Comparison of ENCODE assay signal across 1 cellular context in genomic region chr19:57803594-57804325, GRCh38.
TF ChIP-seq lines count a peak whose summit lies in the region.

No MANE protein-coding gene starts in this region.

TF ChIP-seq in H1, 55 proteins besides CTCF, POLR2A, EP300 and RAD21:
- TF ChIP-seq RFX5 (IDR thresholded peaks at IDR 0.05; ENCODE audit: borderline replicate concordance, low read depth, low read length), result no peak
- peak; percentile 77 for TF ChIP-seq JUND (IDR thresholded peaks at IDR 0.05; ENCODE audit: low read length)
- TF ChIP-seq RBBP5 (IDR thresholded peaks at IDR 0.05; ENCODE audit: borderline replicate concordance, low read depth, low read length), result peak; percentile 3; the same call in 1 of the 2 replicates
- no peak for TF ChIP-seq NRF1 (IDR thresholded peaks at IDR 0.05; ENCODE audit: low read depth, low read length)
- TF ChIP-seq SIN3A (conservative IDR thresholded peaks at IDR 0.05 in 1 of 2, IDR thresholded peaks at IDR 0.05 in 1 of 2; ENCODE audit: low read depth in 1 of 2, low read length in 2 of 2), result no peak
- peak; percentile 71 for TF ChIP-seq POLR2AphosphoS5 (IDR thresholded peaks at IDR 0.05; ENCODE audit: low read depth, low read length)
- TF ChIP-seq, protein P1, sequence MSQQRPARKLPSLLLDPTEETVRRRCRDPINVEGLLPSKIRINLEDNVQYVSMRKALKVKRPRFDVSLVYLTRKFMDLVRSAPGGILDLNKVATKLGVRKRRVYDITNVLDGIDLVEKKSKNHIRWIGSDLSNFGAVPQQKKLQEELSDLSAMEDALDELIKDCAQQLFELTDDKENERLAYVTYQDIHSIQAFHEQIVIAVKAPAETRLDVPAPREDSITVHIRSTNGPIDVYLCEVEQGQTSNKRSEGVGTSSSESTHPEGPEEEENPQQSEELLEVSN (IDR thresholded peaks at IDR 0.05), result no peak
- peak; percentile 77 for TF ChIP-seq TAF1 (IDR thresholded peaks at IDR 0.05; ENCODE audit: low read depth, low read length)
- TF ChIP-seq, protein P2, sequence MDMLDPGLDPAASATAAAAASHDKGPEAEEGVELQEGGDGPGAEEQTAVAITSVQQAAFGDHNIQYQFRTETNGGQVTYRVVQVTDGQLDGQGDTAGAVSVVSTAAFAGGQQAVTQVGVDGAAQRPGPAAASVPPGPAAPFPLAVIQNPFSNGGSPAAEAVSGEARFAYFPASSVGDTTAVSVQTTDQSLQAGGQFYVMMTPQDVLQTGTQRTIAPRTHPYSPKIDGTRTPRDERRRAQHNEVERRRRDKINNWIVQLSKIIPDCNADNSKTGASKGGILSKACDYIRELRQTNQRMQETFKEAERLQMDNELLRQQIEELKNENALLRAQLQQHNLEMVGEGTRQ (IDR thresholded peaks at IDR 0.05; ENCODE audit: low read length), result no peak
- peak; percentile 33 for TF ChIP-seq TAF7 (optimal IDR thresholded peaks at IDR 0.05; ENCODE audit: borderline replicate concordance, low read depth, low read length)
- no peak for TF ChIP-seq SP4 (IDR thresholded peaks at IDR 0.05; ENCODE audit: low read length)
- TF ChIP-seq CHD7 (IDR thresholded peaks at IDR 0.05; ENCODE audit: insufficient replicate concordance, low read length), result no peak
- TF ChIP-seq GTF2F1 (IDR thresholded peaks at IDR 0.05; ENCODE audit: borderline replicate concordance, low read depth, low read length), result no peak
- no peak for TF ChIP-seq RNF2 (IDR thresholded peaks at IDR 0.05; ENCODE audit: borderline replicate concordance, low read depth, low read length, missing control alignments, poor library complexity, severe bottlenecking)
- 0 out of 2 replicates have a peak, but pooled peaks have one; percentile 3 for TF ChIP-seq SIX5 (IDR thresholded peaks at IDR 0.05; ENCODE audit: low read depth, low read length)
- no peak for TF ChIP-seq POU5F1 (IDR thresholded peaks at IDR 0.05; ENCODE audit: low read depth, low read length)
- TF ChIP-seq PHF8 (conservative IDR thresholded peaks at IDR 0.05; ENCODE audit: low read depth, low read length), result peak; percentile 50; the same call in 1 of the 2 replicates
- no peak for TF ChIP-seq TCF12 (IDR thresholded peaks at IDR 0.05; ENCODE audit: low read depth, low read length)
- peak; percentile 86 for TF ChIP-seq ASH2L (IDR thresholded peaks at IDR 0.05; ENCODE audit: low read length)
